9 cellular contexts compared by ENCODE assay signal in the genomic region with DNA sequence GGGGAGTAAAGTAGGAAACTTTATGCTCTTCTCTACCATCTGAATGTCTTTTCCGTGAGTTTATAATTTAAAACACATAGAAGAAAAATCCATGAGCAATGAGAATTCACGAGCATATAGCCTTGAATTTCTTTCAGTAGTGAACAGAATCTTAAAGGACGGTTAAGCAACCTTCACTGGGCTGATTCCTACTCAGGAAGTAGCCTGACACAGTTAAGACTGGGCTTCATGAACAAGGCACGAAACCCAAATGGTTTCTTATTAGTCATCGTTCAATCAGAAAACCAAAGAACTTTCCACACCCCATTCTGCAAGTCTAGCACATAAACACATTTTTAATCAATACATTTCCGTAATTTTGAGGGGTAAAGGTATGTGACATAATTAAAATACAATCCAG.
DNase-seq lines count a peak whose midpoint lies in the region; ATAC-seq and TF ChIP-seq lines count a peak whose summit lies in the region.
"Had no signal": no experiment of that assay in that cellular context is flagged by ENCODE, and none has a peak within 500 bp of the region (broad histone marks: within the 10 kb centered on the region; RNA-seq: fewer than 3 reads in every experiment).

No MANE protein-coding gene starts in this region.

- TF ChIP-seq CTCF in RWPE2 (IDR thresholded peaks at IDR 0.05; ENCODE audit: poor library complexity, severe bottlenecking), result no peak

- no peaks in the 10 kb centered on the region for H3K4me1 ChIP-seq in RWPE2 (ENCODE audit: insufficient read depth, poor library complexity, severe bottlenecking)
- peaks cover 33 to 39% of the 10 kb centered on the region in 2 donors for H3K4me1 ChIP-seq in naive thymus-derived CD4-positive, alpha-beta T cell (ENCODE audit: control insufficient read depth in 2 of 2, insufficient read depth in 2 of 2, low read length in 2 of 2)

- no peak overlapping the region for H3K27ac ChIP-seq in RWPE2 (ENCODE audit: poor library complexity, severe bottlenecking)
- peak overlapping the region; percentile 41 for H3K27ac ChIP-seq in naive thymus-derived CD4-positive, alpha-beta T cell (ENCODE audit: low read depth, low read length)

- H3K36me3 ChIP-seq in RWPE2 (ENCODE audit: low read depth), result no peaks in the 10 kb centered on the region
- H3K36me3 ChIP-seq in naive thymus-derived CD4-positive, alpha-beta T cell (ENCODE audit: control insufficient read depth in 2 of 3, insufficient read depth in 3 of 3, low read length in 3 of 3), result peaks cover 0 to 4% (median 0%) of the 10 kb centered on the region in 3 experiments

- CTCF ChIA-PET in naive thymus-derived CD4-positive, alpha-beta T cell (lab: Charles Lee), result no interaction called here

- peaks cover 0 to 3% (median 0%) of the 10 kb centered on the region in 11 donors for H3K9me3 Mint-ChIP-seq in naive thymus-derived CD4-positive, alpha-beta T cell

- H3K9me3 ChIP-seq in RWPE2 (ENCODE audit: severe bottlenecking), result no peaks in the 10 kb centered on the region
- no peaks in the 10 kb centered on the region for H3K9me3 ChIP-seq in naive thymus-derived CD4-positive, alpha-beta T cell (ENCODE audit: control insufficient read depth in 2 of 3, low read length in 3 of 3)

- H3K27ac Mint-ChIP-seq in naive thymus-derived CD4-positive, alpha-beta T cell, result peak overlapping the region in 8 of 9 donors; percentile 10 to 87 (median 78)

- H3K27me3 ChIP-seq in RWPE2 (ENCODE audit: insufficient read depth, poor library complexity, severe bottlenecking), result no peaks in the 10 kb centered on the region
- H3K27me3 ChIP-seq in naive thymus-derived CD4-positive, alpha-beta T cell (ENCODE audit: control insufficient read depth in 2 of 2, insufficient read depth in 2 of 2, low read length in 2 of 2), result no peaks in the 10 kb centered on the region

- peak; percentile 40 for ATAC-seq in GM18861 (IDR thresholded peaks at IDR 0.05; ENCODE audit: unreplicated experiment)
- ATAC-seq in HG02678 (IDR thresholded peaks at IDR 0.05; ENCODE audit: unreplicated experiment), result peak; percentile 69
- ATAC-seq in RWPE2 (ENCODE audit: low read depth), result 0 out of 3 replicates have a peak, but pooled peaks have one; percentile 44
- peak; percentile 57 for ATAC-seq in naive thymus-derived CD4-positive, alpha-beta T cell
- ATAC-seq in HG03442 (IDR thresholded peaks at IDR 0.05; ENCODE audit: unreplicated experiment), result no peak

- H3K4me3 ChIP-seq in RWPE2 (ENCODE audit: severe bottlenecking), result no peak overlapping the region
- peak overlapping the region; percentile 35 for H3K4me3 ChIP-seq in naive thymus-derived CD4-positive, alpha-beta T cell (ENCODE audit: low read length)

- DNase-seq in RWPE2 (ENCODE audit: low spot score) (no peak), ACHN (no peak), NCI-H1417 treated with DMSO at 0.1 percent for 48 hours (lab: John Stamatoyannopoulos, UW) (no peak), NCI-H774 (lab: John Stamatoyannopoulos, UW) (no peak)
- peak in 1 of 9 donors; percentile 16 for DNase-seq in naive thymus-derived CD4-positive, alpha-beta T cell
- DNase-seq: activated CD8-positive, alpha-beta memory T cell treated with anti-CD3 and anti-CD28 coated beads, Interleukin-2, amount 50 U/mL, for 48 hours had no signal

- in situ Hi-C loops in ACHN (cut with HindIII; ENCODE audit: low pct_ligation_motif_present, low pct_unique_long_range_greater_than_20kb, low sequenced_read_pairs), result no loop called here

- H3K27me3 Mint-ChIP-seq in naive thymus-derived CD4-positive, alpha-beta T cell, result no peaks in the 10 kb centered on the region

- peaks cover 0 to 45% (median 22%) of the 10 kb centered on the region in 5 donors for H3K36me3 Mint-ChIP-seq in naive thymus-derived CD4-positive, alpha-beta T cell

- intact Hi-C loops in naive thymus-derived CD4-positive, alpha-beta T cell (cut with micrococcal nuclease), result loop anchor here (1.0 to 2.0 kb wide), 2 partner anchors 8 to 15 kb away; no protein-coding TSS in a partner anchor

- peak overlapping the region; percentile 27 to 72 (median 52) for H3K4me3 Mint-ChIP-seq in naive thymus-derived CD4-positive, alpha-beta T cell

- peaks cover 21 to 84% (median 72%) of the 10 kb centered on the region in 7 donors for H3K4me1 Mint-ChIP-seq in naive thymus-derived CD4-positive, alpha-beta T cell

- POLR2A ChIA-PET in naive thymus-derived CD4-positive, alpha-beta T cell (lab: Charles Lee), result interaction anchor here (0.7 to 1.1 kb wide), 3 partner anchors 19 to 113 kb away, joined by 3 read pairs; no protein-coding TSS in a partner anchor
